6 cellular contexts compared by ENCODE assay signal in the genomic region with DNA sequence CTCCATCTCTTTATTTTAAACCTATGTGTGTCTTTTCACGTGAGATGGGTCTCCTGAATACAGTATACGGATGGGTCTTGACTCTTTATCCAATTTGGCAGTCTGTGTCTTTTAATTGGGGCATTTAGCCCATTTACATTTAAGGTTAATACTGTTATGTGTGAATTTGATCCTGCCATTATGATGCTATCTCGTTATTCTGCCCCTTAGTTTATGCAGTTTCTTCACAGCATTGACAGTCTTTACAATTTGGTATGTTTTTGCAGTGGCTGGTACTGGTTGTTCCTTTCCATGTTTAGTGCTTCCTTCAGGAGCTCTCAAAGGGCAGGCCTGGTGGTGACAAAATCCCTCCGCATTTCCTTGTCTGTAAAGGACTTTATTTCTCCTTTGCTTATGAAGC.
DNase-seq lines count a peak whose midpoint lies in the region; ATAC-seq, FAIRE-seq and TF ChIP-seq lines count a peak whose summit lies in the region.
"Not testable (repeated sequence)": the region's sequence is repeated elsewhere in the genome, so short reads cannot be mapped to it uniquely, and the experiment has no call there.

No MANE protein-coding gene starts in this region.

- TF ChIP-seq RAD21 in K562 (CRISPR knock-in tag; conservative IDR thresholded peaks at IDR 0.05 in 1 of 2, IDR thresholded peaks at IDR 0.05 in 1 of 2), result not testable (repeated sequence)

- H3K27ac Mint-ChIP-seq in Caco-2 (ENCODE audit: unreplicated experiment), result peak overlapping the region; percentile 22
- peak overlapping the region; percentile 36 for H3K27ac Mint-ChIP-seq in activated naive CD4-positive, alpha-beta T cell treated with anti-CD3 and anti-CD28 coated beads, Interleukin-2, amount 50 U/mL, for 24 hours
- peak overlapping the region; percentile 62 for H3K27ac Mint-ChIP-seq in central memory CD8-positive, alpha-beta T cell (ENCODE audit: low read depth)
- H3K27ac Mint-ChIP-seq in endothelial cell (ENCODE audit: unreplicated experiment), result not testable (repeated sequence)

- not testable (repeated sequence) for H4K20me1 ChIP-seq in K562 (replicated peaks; ENCODE audit: control insufficient read depth, insufficient read depth, low read length)

- H3K9ac ChIP-seq in K562 (ENCODE audit: insufficient read depth in 1 of 2, low read depth in 2 of 2, low read length in 2 of 2), result not testable (repeated sequence)

- H3K36me3 Mint-ChIP-seq in Caco-2 (ENCODE audit: insufficient read depth, unreplicated experiment) (peaks cover 75% of the 10 kb centered on the region), endothelial cell (ENCODE audit: low read depth, unreplicated experiment) (peaks cover 82% of the 10 kb centered on the region)
- peaks cover 51% of the 10 kb centered on the region for H3K36me3 Mint-ChIP-seq in activated naive CD4-positive, alpha-beta T cell treated with anti-CD3 and anti-CD28 coated beads, Interleukin-2, amount 50 U/mL, for 24 hours
- H3K36me3 Mint-ChIP-seq in central memory CD8-positive, alpha-beta T cell (ENCODE audit: insufficient read depth), result peaks cover 33% of the 10 kb centered on the region

- not testable (repeated sequence) for TF ChIP-seq EP300 in K562 (IDR thresholded peaks at IDR 0.05; ENCODE audit: low read length)

- 98% methylated on average over 4 of the region's 4 CpGs for WGBS in K562 (ENCODE audit: insufficient coverage, low coverage, missing lambda C conversion rate)

- not testable (repeated sequence) for H3K9me3 ChIP-seq in Caco-2; K562 (replicated peaks; ENCODE audit: control insufficient read depth, insufficient read depth, low read depth, low read length)

- not testable (repeated sequence) for H2AFZ ChIP-seq in K562 (ENCODE audit: low read depth, low read length)

- BruUV-seq in Caco-2 (replicated peaks; lab: Mats Ljungman, UMichigan); K562 (replicated peaks; lab: Mats Ljungman, UMichigan): not testable (repeated sequence)

- not testable (repeated sequence) for H3K79me2 ChIP-seq in K562 (ENCODE audit: control insufficient read depth, insufficient read depth, low read length)

- H3K4me1 ChIP-seq in Caco-2; K562 (replicated peaks in 1 of 2; ENCODE audit: control insufficient read depth in 2 of 2, insufficient read depth in 2 of 2, low read length in 2 of 2): not testable (repeated sequence)

- not testable (repeated sequence) for TF ChIP-seq POLR2A in K562 (conservative IDR thresholded peaks at IDR 0.05)

- H3K9me1 ChIP-seq in K562 (ENCODE audit: control insufficient read depth, insufficient read depth, low read length), result not testable (repeated sequence)

- peaks cover 27% of the 10 kb centered on the region for H3K9me3 Mint-ChIP-seq in Caco-2 (ENCODE audit: unreplicated experiment)
- H3K9me3 Mint-ChIP-seq in activated naive CD4-positive, alpha-beta T cell treated with anti-CD3 and anti-CD28 coated beads, Interleukin-2, amount 50 U/mL, for 24 hours; central memory CD8-positive, alpha-beta T cell; endothelial cell (ENCODE audit: unreplicated experiment): not testable (repeated sequence)

- intact Hi-C loops in Caco-2 (cut with micrococcal nuclease; ENCODE audit: unreplicated experiment); K562 (cut with micrococcal nuclease): not testable (repeated sequence)

- not testable (repeated sequence) for TF ChIP-seq CTCF in Caco-2 (IDR thresholded peaks at IDR 0.05; ENCODE audit: insufficient read depth in 1 of 2, low read depth in 1 of 2, low read length in 1 of 2, severe bottlenecking in 1 of 2, unreplicated experiment in 1 of 2); K562 (IDR thresholded peaks at IDR 0.05 in 2 of 3, conservative IDR thresholded peaks at IDR 0.05 in 1 of 3; ENCODE audit: insufficient read depth in 2 of 3, low read depth in 1 of 3, low read length in 3 of 3); endothelial cell (IDR thresholded peaks at IDR 0.05; ENCODE audit: unreplicated experiment)

- not testable (repeated sequence) for DNase-seq in Caco-2; K562 (ENCODE audit: extremely low read depth in 1 of 4, low spot score in 3 of 4); central memory CD8-positive, alpha-beta T cell (ENCODE audit: low spot score in 2 of 2); endothelial cell (ENCODE audit: low spot score)
- peak; percentile 67 for DNase-seq in SK-N-DZ (ENCODE audit: low spot score)

- not testable (repeated sequence) for FAIRE-seq in K562 (lab: Jason Lieb, UNC)

- H3K27me3 ChIP-seq in Caco-2 (replicated peaks; ENCODE audit: control insufficient read depth, insufficient read depth, low read length); K562 (ENCODE audit: control insufficient read depth in 2 of 2, insufficient read depth in 2 of 2, low read length in 2 of 2): not testable (repeated sequence)

- not testable (repeated sequence) for H3K4me2 ChIP-seq in K562 (ENCODE audit: insufficient read depth, low read length)

- POLR2A ChIA-PET in Caco-2 (lab: Charles Lee); K562 (lab: Yijun Ruan, JAX): not testable (repeated sequence)

- not testable (repeated sequence) for H3K27me3 Mint-ChIP-seq in Caco-2 (ENCODE audit: insufficient read depth, unreplicated experiment); activated naive CD4-positive, alpha-beta T cell treated with anti-CD3 and anti-CD28 coated beads, Interleukin-2, amount 50 U/mL, for 24 hours; central memory CD8-positive, alpha-beta T cell; endothelial cell (ENCODE audit: unreplicated experiment)

- in situ Hi-C loops in K562 (cut with MboI), result not testable (repeated sequence)

- H3K4me3 Mint-ChIP-seq in Caco-2 (ENCODE audit: unreplicated experiment); activated naive CD4-positive, alpha-beta T cell treated with anti-CD3 and anti-CD28 coated beads, Interleukin-2, amount 50 U/mL, for 24 hours; central memory CD8-positive, alpha-beta T cell: not testable (repeated sequence)
- H3K4me3 Mint-ChIP-seq in endothelial cell (ENCODE audit: unreplicated experiment), result peak overlapping the region; percentile 34

- not testable (repeated sequence) for H3K36me3 ChIP-seq in Caco-2 (ENCODE audit: control insufficient read depth, insufficient read depth, low read length)
- peaks cover 45% of the 10 kb centered on the region for H3K36me3 ChIP-seq in K562 (ENCODE audit: control insufficient read depth, insufficient read depth, low read length)

- H3K4me3 ChIP-seq in Caco-2 (ENCODE audit: low read depth, low read length); K562: not testable (repeated sequence)

- not testable (repeated sequence) for ATAC-seq in K562; central memory CD8-positive, alpha-beta T cell (replicated peaks; ENCODE audit: extremely low read depth, poor library complexity, severe bottlenecking)

- CTCF ChIA-PET in Caco-2 (lab: Charles Lee); K562 (lab: Yijun Ruan, JAX; ENCODE audit: low intra/inter-chr PET ratio): not testable (repeated sequence)

- not testable (repeated sequence) for H3K4me1 Mint-ChIP-seq in Caco-2 (ENCODE audit: low read depth, unreplicated experiment); activated naive CD4-positive, alpha-beta T cell treated with anti-CD3 and anti-CD28 coated beads, Interleukin-2, amount 50 U/mL, for 24 hours; endothelial cell (ENCODE audit: unreplicated experiment)
- H3K4me1 Mint-ChIP-seq in central memory CD8-positive, alpha-beta T cell, result peaks cover 13% of the 10 kb centered on the region

- not testable (repeated sequence) for H3K27ac ChIP-seq in K562 (ENCODE audit: extremely low read depth, low read depth, low read length)

TF ChIP-seq in K562, 482 proteins besides CTCF, POLR2A, EP300 and RAD21:
- TF ChIP-seq ZNF507 (tag; conservative IDR thresholded peaks at IDR 0.05), result peak; percentile 80
